In genomic region chr22:47152236-47152635, GRCh38 we compare ENCODE assay signal across 23 cellular contexts.
"Had no signal": no experiment of that assay in that cellular context is flagged by ENCODE, and none has a peak within 500 bp of the region (broad histone marks: within the 10 kb centered on the region; RNA-seq: fewer than 3 reads in every experiment).

No MANE protein-coding gene starts in this region.

- H3K4me1 ChIP-seq: parathyroid adenoma, right lobe of liver, uterus had no signal

- H3K27ac ChIP-seq: heart right ventricle, hepatocyte, left ventricle myocardium inferior, parathyroid adenoma, right atrium auricular region, right lobe of liver, suprapubic skin, thoracic aorta, tibial artery, uterus had no signal

- H3K27ac Mint-ChIP-seq: mesothelial cell of epicardium; natural killer cell treated with Interleukin-12 subunit alpha and Interleukin-12 subunit beta and Interleukin-15 and Interleukin-18, amount 100 ng/mL, for 72 hours; progenitor cell of endocrine pancreas; type B pancreatic cell had no signal

- H3K4me1 Mint-ChIP-seq: mesothelial cell of epicardium had no signal

- H3K4me2 ChIP-seq: hepatocyte, smooth muscle cell had no signal

- H3K4me3 Mint-ChIP-seq: mesothelial cell of epicardium; natural killer cell treated with Interleukin-12 subunit alpha and Interleukin-12 subunit beta and Interleukin-15 and Interleukin-18, amount 100 ng/mL, for 72 hours; type B pancreatic cell had no signal

- H3K27me3 ChIP-seq: heart right ventricle, hepatocyte, right atrium auricular region, right lobe of liver, suprapubic skin, tibial artery, uterus had no signal

- ATAC-seq: heart right ventricle; natural killer cell treated with Interleukin-12 subunit alpha and Interleukin-12 subunit beta and Interleukin-15 and Interleukin-18, amount 100 ng/mL, for 72 hours; right lobe of liver had no signal

- H2AFZ ChIP-seq: hepatocyte, parathyroid adenoma had no signal

- H3K36me3 ChIP-seq: heart right ventricle, left ventricle myocardium inferior, right atrium auricular region, right lobe of liver, suprapubic skin, thoracic aorta, uterus had no signal

- H3K9me3 Mint-ChIP-seq: mesothelial cell of epicardium; natural killer cell treated with Interleukin-12 subunit alpha and Interleukin-12 subunit beta and Interleukin-15 and Interleukin-18, amount 100 ng/mL, for 72 hours; type B pancreatic cell had no signal

- DNase-seq: heart right ventricle; left ventricle myocardium inferior; naive B cell; nucleus accumbens; right lobe of liver; stimulated activated CD4-positive, alpha-beta T cell treated with anti-CD3 and anti-CD28 coated beads, Interleukin-1b, Interleukin-23, amount 100 ng/mL, for 48 hours; stimulated activated CD4-positive, alpha-beta T cell treated with anti-CD3 and anti-CD28 coated beads, Interleukin-2, amount 100 ng/mL, for 48 hours; stimulated activated CD4-positive, alpha-beta T cell treated with anti-CD3 and anti-CD28 coated beads, Interleukin-4, amount 100 ng/mL, for 4 hours; stimulated activated CD8-positive, alpha-beta memory T cell treated with anti-CD3 and anti-CD28 coated beads, Interleukin-4, amount 100 ng/mL, for 48 hours; stimulated activated naive CD4-positive, alpha-beta T cell treated with Interleukin-2 at 50 U/mL for 16 hours; tibial artery; uterus had no signal

- H3K27me3 Mint-ChIP-seq: naive B cell; natural killer cell treated with Interleukin-12 subunit alpha and Interleukin-12 subunit beta and Interleukin-15 and Interleukin-18, amount 100 ng/mL, for 72 hours; progenitor cell of endocrine pancreas; type B pancreatic cell had no signal

- H3K9ac ChIP-seq: parathyroid adenoma had no signal

- H3K36me3 Mint-ChIP-seq: mesothelial cell of epicardium; natural killer cell treated with Interleukin-12 subunit alpha and Interleukin-12 subunit beta and Interleukin-15 and Interleukin-18, amount 100 ng/mL, for 72 hours; type B pancreatic cell had no signal

- H3K9me3 ChIP-seq: right atrium auricular region, right lobe of liver, suprapubic skin, thoracic aorta, uterus had no signal

- H3K4me3 ChIP-seq: heart right ventricle, hepatocyte, left ventricle myocardium inferior, lung, right atrium auricular region, right lobe of liver, smooth muscle cell, suprapubic skin, thoracic aorta, tibial artery, uterus had no signal
